Comparison of ENCODE assay signal across 1 cellular context in the genomic region with DNA sequence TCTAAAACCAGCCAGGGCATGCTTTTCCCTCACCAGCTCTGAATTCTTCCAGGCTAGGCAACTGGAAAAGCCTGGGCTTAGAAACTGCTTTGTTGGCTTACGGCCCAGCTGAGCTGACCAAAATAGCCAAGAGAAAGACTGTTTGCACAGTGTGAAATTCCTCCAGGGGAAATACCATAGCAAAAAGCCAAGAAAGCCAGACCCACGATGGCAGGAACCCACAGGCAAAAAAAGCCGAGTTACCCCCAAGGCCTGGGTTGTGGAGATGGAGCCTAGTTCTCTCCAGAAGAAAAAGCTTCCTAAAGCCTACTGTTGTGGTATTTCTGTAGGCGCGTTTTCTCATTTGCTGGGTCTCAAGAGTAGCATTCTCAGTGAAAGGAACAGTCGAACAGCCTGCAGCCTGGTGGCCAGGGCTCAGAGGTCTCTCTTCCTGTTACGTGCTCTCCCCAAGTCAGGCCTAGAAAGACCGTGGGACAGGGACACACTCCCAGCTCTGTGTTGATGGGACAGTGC.
TF ChIP-seq lines count a peak whose summit lies in the region.

No MANE protein-coding gene starts in this region.

TF ChIP-seq in A549, 52 proteins besides CTCF, POLR2A, EP300 and RAD21 (continued from another document):
- TF ChIP-seq, protein P1, sequence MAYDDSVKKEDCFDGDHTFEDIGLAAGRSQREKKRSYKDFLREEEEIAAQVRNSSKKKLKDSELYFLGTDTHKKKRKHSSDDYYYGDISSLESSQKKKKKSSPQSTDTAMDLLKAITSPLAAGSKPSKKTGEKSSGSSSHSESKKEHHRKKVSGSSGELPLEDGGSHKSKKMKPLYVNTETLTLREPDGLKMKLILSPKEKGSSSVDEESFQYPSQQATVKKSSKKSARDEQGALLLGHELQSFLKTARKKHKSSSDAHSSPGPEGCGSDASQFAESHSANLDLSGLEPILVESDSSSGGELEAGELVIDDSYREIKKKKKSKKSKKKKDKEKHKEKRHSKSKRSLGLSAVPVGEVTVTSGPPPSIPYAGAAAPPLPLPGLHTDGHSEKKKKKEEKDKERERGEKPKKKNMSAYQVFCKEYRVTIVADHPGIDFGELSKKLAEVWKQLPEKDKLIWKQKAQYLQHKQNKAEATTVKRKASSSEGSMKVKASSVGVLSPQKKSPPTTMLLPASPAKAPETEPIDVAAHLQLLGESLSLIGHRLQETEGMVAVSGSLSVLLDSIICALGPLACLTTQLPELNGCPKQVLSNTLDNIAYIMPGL (CRISPR knock-in tag; IDR thresholded peaks at IDR 0.05; ENCODE audit: borderline replicate concordance), result no peak
- TF ChIP-seq SREBF2 (IDR thresholded peaks at IDR 0.05), result no peak
- no peak for TF ChIP-seq ZNF302 (CRISPR knock-in tag; IDR thresholded peaks at IDR 0.05)
- TF ChIP-seq SMC3 (IDR thresholded peaks at IDR 0.05), result no peak
- TF ChIP-seq, protein P2, sequence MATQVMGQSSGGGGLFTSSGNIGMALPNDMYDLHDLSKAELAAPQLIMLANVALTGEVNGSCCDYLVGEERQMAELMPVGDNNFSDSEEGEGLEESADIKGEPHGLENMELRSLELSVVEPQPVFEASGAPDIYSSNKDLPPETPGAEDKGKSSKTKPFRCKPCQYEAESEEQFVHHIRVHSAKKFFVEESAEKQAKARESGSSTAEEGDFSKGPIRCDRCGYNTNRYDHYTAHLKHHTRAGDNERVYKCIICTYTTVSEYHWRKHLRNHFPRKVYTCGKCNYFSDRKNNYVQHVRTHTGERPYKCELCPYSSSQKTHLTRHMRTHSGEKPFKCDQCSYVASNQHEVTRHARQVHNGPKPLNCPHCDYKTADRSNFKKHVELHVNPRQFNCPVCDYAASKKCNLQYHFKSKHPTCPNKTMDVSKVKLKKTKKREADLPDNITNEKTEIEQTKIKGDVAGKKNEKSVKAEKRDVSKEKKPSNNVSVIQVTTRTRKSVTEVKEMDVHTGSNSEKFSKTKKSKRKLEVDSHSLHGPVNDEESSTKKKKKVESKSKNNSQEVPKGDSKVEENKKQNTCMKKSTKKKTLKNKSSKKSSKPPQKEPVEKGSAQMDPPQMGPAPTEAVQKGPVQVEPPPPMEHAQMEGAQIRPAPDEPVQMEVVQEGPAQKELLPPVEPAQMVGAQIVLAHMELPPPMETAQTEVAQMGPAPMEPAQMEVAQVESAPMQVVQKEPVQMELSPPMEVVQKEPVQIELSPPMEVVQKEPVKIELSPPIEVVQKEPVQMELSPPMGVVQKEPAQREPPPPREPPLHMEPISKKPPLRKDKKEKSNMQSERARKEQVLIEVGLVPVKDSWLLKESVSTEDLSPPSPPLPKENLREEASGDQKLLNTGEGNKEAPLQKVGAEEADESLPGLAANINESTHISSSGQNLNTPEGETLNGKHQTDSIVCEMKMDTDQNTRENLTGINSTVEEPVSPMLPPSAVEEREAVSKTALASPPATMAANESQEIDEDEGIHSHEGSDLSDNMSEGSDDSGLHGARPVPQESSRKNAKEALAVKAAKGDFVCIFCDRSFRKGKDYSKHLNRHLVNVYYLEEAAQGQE (IDR thresholded peaks at IDR 0.05), result no peak
- no peak for TF ChIP-seq HEYL (CRISPR knock-in tag; IDR thresholded peaks at IDR 0.05)
- TF ChIP-seq MYC (IDR thresholded peaks at IDR 0.05; ENCODE audit: borderline replicate concordance, low read length), result no peak
- TF ChIP-seq, protein P3, sequence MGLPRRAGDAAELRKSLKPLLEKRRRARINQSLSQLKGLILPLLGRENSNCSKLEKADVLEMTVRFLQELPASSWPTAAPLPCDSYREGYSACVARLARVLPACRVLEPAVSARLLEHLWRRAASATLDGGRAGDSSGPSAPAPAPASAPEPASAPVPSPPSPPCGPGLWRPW (IDR thresholded peaks at IDR 0.05), result no peak
- TF ChIP-seq, protein P4, sequence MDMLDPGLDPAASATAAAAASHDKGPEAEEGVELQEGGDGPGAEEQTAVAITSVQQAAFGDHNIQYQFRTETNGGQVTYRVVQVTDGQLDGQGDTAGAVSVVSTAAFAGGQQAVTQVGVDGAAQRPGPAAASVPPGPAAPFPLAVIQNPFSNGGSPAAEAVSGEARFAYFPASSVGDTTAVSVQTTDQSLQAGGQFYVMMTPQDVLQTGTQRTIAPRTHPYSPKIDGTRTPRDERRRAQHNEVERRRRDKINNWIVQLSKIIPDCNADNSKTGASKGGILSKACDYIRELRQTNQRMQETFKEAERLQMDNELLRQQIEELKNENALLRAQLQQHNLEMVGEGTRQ (IDR thresholded peaks at IDR 0.05), result no peak
- TF ChIP-seq TFCP2L1 (CRISPR knock-in tag; IDR thresholded peaks at IDR 0.05), result no peak
- TF ChIP-seq EHMT2 (IDR thresholded peaks at IDR 0.05; ENCODE audit: low read depth), result no peak
- TF ChIP-seq CHD2 (IDR thresholded peaks at IDR 0.05; ENCODE audit: low read length, partially characterized antibody), result no peak
- no peak for TF ChIP-seq CBX8 (IDR thresholded peaks at IDR 0.05)
- TF ChIP-seq POLR2AphosphoS2 (conservative IDR thresholded peaks at IDR 0.05; ENCODE audit: low read length), result no peak
